ENCODE assay signal across 20 cellular contexts in the genomic region with DNA sequence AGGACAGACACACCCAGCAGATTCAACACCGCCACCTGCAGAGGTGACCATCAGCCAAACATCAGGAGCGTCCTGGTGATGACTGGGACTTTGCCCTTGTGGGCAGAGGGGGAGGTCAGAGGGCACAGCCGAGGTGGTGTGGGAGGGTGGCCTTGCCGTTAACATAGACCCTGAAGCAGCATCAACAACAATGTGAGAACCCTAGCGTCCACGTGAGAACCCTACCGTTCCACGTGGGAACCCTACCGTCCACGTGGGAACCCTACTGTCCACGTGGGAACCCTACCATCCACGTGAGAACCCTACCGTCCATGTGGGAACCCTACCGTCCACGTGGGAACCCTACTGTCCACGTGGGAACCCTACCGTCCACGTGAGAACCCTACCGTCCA.
"Had no signal": no experiment of that assay in that cellular context is flagged by ENCODE, and none has a peak within 500 bp of the region (broad histone marks: within the 10 kb centered on the region; RNA-seq: fewer than 3 reads in every experiment).

No MANE protein-coding gene starts in this region.

- H3K36me3 ChIP-seq: colonic mucosa, pancreas, right lobe of liver, suprapubic skin, thyroid gland, upper lobe of left lung, uterus had no signal

- H3K4me1 ChIP-seq: colonic mucosa, pancreas, suprapubic skin, thyroid gland, upper lobe of left lung, uterus had no signal

- ATAC-seq: left colon; mucosa of descending colon; natural killer cell; pancreas; right lobe of liver; stimulated activated effector memory CD8-positive, alpha-beta T cell treated with anti-CD3 and anti-CD28 coated beads, Interleukin-12 subunit alpha, Interleukin-12 subunit beta, amount 100 ng/mL, for 72 hours; stimulated activated naive CD8-positive, alpha-beta T cell treated with anti-CD3 and anti-CD28 coated beads, Interleukin-15, Interleukin-2, amounts not matched to agents 100 U/mL and 50 U/mL, for 24 hours had no signal

- H3K27me3 ChIP-seq: colonic mucosa, pancreas, right lobe of liver, thyroid gland, upper lobe of left lung, uterus had no signal

- H3K4me1 Mint-ChIP-seq: natural killer cell; stimulated activated effector memory CD8-positive, alpha-beta T cell treated with anti-CD3 and anti-CD28 coated beads, Interleukin-12 subunit alpha, Interleukin-12 subunit beta, amount 100 ng/mL, for 72 hours had no signal

- FAIRE-seq: pancreas had no signal

- H3K4me3 Mint-ChIP-seq: natural killer cell; neural crest cell; stimulated activated effector memory CD8-positive, alpha-beta T cell treated with anti-CD3 and anti-CD28 coated beads, Interleukin-12 subunit alpha, Interleukin-12 subunit beta, amount 100 ng/mL, for 72 hours had no signal

- DNase-seq: effector CD8-positive, alpha-beta T cell; foreskin melanocyte; hippocampal formation; left colon; mammary epithelial cell; mucosa of descending colon; natural killer cell; nucleus accumbens; pancreas; stimulated activated CD4-positive, alpha-beta T cell treated with anti-CD3 and anti-CD28 coated beads, Interleukin-4, amount 100 ng/mL, for 1 hour; stimulated activated naive CD8-positive, alpha-beta T cell treated with anti-CD3 and anti-CD28 coated beads, Interleukin-15, Interleukin-2, amounts not matched to agents 100 U/mL and 50 U/mL, for 24 hours; thyroid gland; uterus had no signal

- H3K36me3 Mint-ChIP-seq: natural killer cell; stimulated activated effector memory CD8-positive, alpha-beta T cell treated with anti-CD3 and anti-CD28 coated beads, Interleukin-12 subunit alpha, Interleukin-12 subunit beta, amount 100 ng/mL, for 72 hours had no signal

- H3K4me3 ChIP-seq: colonic mucosa, mucosa of descending colon, pancreas, right lobe of liver, suprapubic skin, thyroid gland, upper lobe of left lung, uterus had no signal

- H3K27ac Mint-ChIP-seq: natural killer cell; progenitor cell of endocrine pancreas; stimulated activated effector memory CD8-positive, alpha-beta T cell treated with anti-CD3 and anti-CD28 coated beads, Interleukin-12 subunit alpha, Interleukin-12 subunit beta, amount 100 ng/mL, for 72 hours had no signal

- H3K9me3 Mint-ChIP-seq: natural killer cell; neural crest cell; stimulated activated effector memory CD8-positive, alpha-beta T cell treated with anti-CD3 and anti-CD28 coated beads, Interleukin-12 subunit alpha, Interleukin-12 subunit beta, amount 100 ng/mL, for 72 hours had no signal

- H3K9me3 ChIP-seq: colonic mucosa, mucosa of descending colon, pancreas, right lobe of liver, suprapubic skin, thyroid gland, upper lobe of left lung, uterus had no signal

- H3K27ac ChIP-seq: colonic mucosa, pancreas, right lobe of liver, suprapubic skin, thyroid gland, upper lobe of left lung, uterus had no signal
